In genomic region chr9:114634387-114634786, GRCh38 we compare ENCODE assay signal across 37 cellular contexts. TPM values are rescaled to one million over a fixed set of nuclear protein-coding genes. Genes with fewer than 3 reads are reported as not detected.
"Had no signal": no experiment of that assay in that cellular context is flagged by ENCODE, and none has a peak within 500 bp of the region (broad histone marks: within the 10 kb centered on the region; RNA-seq: fewer than 3 reads in every experiment).

No MANE protein-coding gene starts in this region.

- H3K9me3 ChIP-seq: heart right ventricle, left ventricle myocardium inferior, pancreas, right atrium auricular region, right lobe of liver, suprapubic skin, thoracic aorta, tibial artery, uterus had no signal

- H3K4me1 ChIP-seq: heart right ventricle, left ventricle myocardium inferior, pancreas, right atrium auricular region, right lobe of liver, suprapubic skin, tibial artery, uterus had no signal

- H3K4me1 Mint-ChIP-seq: mesothelial cell of epicardium had no signal

- H3K9me3 Mint-ChIP-seq: mesothelial cell of epicardium; naive B cell; natural killer cell treated with Interleukin-12 subunit alpha and Interleukin-12 subunit beta and Interleukin-15 and Interleukin-18, amount 100 ng/mL, for 72 hours; stimulated activated naive B cell treated with anti-CD40 and anti-IgM and Interleukin-4, amounts not matched to agents 10 μg/mL and 1 μg/mL and 100 μg/mL, for 72 hours; stimulated activated naive CD8-positive, alpha-beta T cell treated with anti-CD3 and anti-CD28 coated beads, Interleukin-15, Interleukin-2, amounts not matched to agents 100 ng/mL and 50 ng/mL, for 24 hours had no signal

- H3K27me3 Mint-ChIP-seq: naive B cell; natural killer cell treated with Interleukin-12 subunit alpha and Interleukin-12 subunit beta and Interleukin-15 and Interleukin-18, amount 100 ng/mL, for 72 hours; progenitor cell of endocrine pancreas; stimulated activated naive B cell treated with anti-CD40 and anti-IgM and Interleukin-4, amounts not matched to agents 10 μg/mL and 1 μg/mL and 100 μg/mL, for 72 hours; stimulated activated naive CD8-positive, alpha-beta T cell treated with anti-CD3 and anti-CD28 coated beads, Interleukin-15, Interleukin-2, amounts not matched to agents 100 ng/mL and 50 ng/mL, for 24 hours had no signal

- H3K36me3 ChIP-seq: pancreas, uterus had no signal

- H3K27ac Mint-ChIP-seq: mesothelial cell of epicardium; natural killer cell treated with Interleukin-12 subunit alpha and Interleukin-12 subunit beta and Interleukin-15 and Interleukin-18, amount 100 ng/mL, for 72 hours; progenitor cell of endocrine pancreas; stimulated activated naive CD8-positive, alpha-beta T cell treated with anti-CD3 and anti-CD28 coated beads, Interleukin-15, Interleukin-2, amounts not matched to agents 100 ng/mL and 50 ng/mL, for 24 hours had no signal

- ATAC-seq: heart right ventricle; left colon; natural killer cell treated with Interleukin-12 subunit alpha and Interleukin-12 subunit beta and Interleukin-15 and Interleukin-18, amount 100 ng/mL, for 72 hours; stimulated activated naive B cell treated with anti-CD40 and anti-IgM and Interleukin-4, amounts not matched to agents 10 μg/mL and 1 μg/mL and 100 μg/mL, for 72 hours had no signal

- DNase-seq: heart right ventricle; islet precursor cell; kidney glomerular epithelial cell; left colon; left ventricle myocardium inferior; mesendoderm; naive B cell; nucleus accumbens; pancreas; right lobe of liver; stimulated activated CD4-positive, alpha-beta T cell treated with anti-CD3 and anti-CD28 coated beads, Interleukin-1b, Interleukin-23, amount 100 ng/mL, for 48 hours; stimulated activated CD4-positive, alpha-beta T cell treated with anti-CD3 and anti-CD28 coated beads, Interleukin-2, amount 100 ng/mL, for 48 hours; stimulated activated CD4-positive, alpha-beta T cell treated with anti-CD3 and anti-CD28 coated beads, Interleukin-4, amount 100 ng/mL, for 4 hours; stimulated activated CD8-positive, alpha-beta memory T cell treated with anti-CD3 and anti-CD28 coated beads, Interleukin-4, amount 100 ng/mL, for 48 hours; stimulated activated naive B cell treated with anti-CD40 and anti-IgM and Interleukin-4, amounts not matched to agents 10 μg/mL and 1 μg/mL and 100 μg/mL, for 72 hours; tibial artery; trophoblast cell; uterus had no signal

- H3K27me3 ChIP-seq: heart right ventricle, hepatocyte, pancreas, right atrium auricular region, right lobe of liver, suprapubic skin, tibial artery, uterus had no signal

- H3K4me3 ChIP-seq: heart right ventricle, hepatocyte, left ventricle myocardium inferior, lung, pancreas, right atrium auricular region, right lobe of liver, smooth muscle cell, suprapubic skin, thoracic aorta, tibial artery, uterus had no signal

- H3K4me3 Mint-ChIP-seq: mesothelial cell of epicardium; naive B cell; natural killer cell treated with Interleukin-12 subunit alpha and Interleukin-12 subunit beta and Interleukin-15 and Interleukin-18, amount 100 ng/mL, for 72 hours; stimulated activated naive B cell treated with anti-CD40 and anti-IgM and Interleukin-4, amounts not matched to agents 10 μg/mL and 1 μg/mL and 100 μg/mL, for 72 hours; stimulated activated naive CD8-positive, alpha-beta T cell treated with anti-CD3 and anti-CD28 coated beads, Interleukin-15, Interleukin-2, amounts not matched to agents 100 ng/mL and 50 ng/mL, for 24 hours had no signal

- FAIRE-seq: pancreas had no signal

- H3K27ac ChIP-seq: heart right ventricle, hepatocyte, left ventricle myocardium inferior, pancreas, right atrium auricular region, right lobe of liver, suprapubic skin, thoracic aorta, tibial artery, uterus had no signal

RNA-seq across cellular contexts. Expression of gene TEX53, which starts 23.2 kb away (rescaled TPM):
- total RNA-seq: heart right ventricle; hepatocyte; left colon; left ventricle myocardium inferior; lower leg skin; lung; mesothelial cell of epicardium; mononuclear cell; natural killer cell treated with Interleukin-12 subunit alpha and Interleukin-12 subunit beta and Interleukin-15 and Interleukin-18, amount 100 ng/mL, for 72 hours; osteoblast; pancreas; progenitor cell of endocrine pancreas; pulmonary artery endothelial cell; renal cortical epithelial cell; right atrium auricular region; right lobe of liver; skeletal muscle tissue; smooth muscle cell; subcutaneous adipose tissue; suprapubic skin; thoracic aorta; ureter; uterus had no signal
- polyA plus RNA-seq: heart right ventricle, lung, neural cell, pancreas, smooth muscle cell had no signal

RNA-seq across cellular contexts. Expression of gene TEX48, which starts 47.6 kb away (rescaled TPM):
- total RNA-seq: heart right ventricle; hepatocyte; left colon; left ventricle myocardium inferior; lower leg skin; lung; mesothelial cell of epicardium; mononuclear cell; natural killer cell treated with Interleukin-12 subunit alpha and Interleukin-12 subunit beta and Interleukin-15 and Interleukin-18, amount 100 ng/mL, for 72 hours; osteoblast; pancreas; progenitor cell of endocrine pancreas; pulmonary artery endothelial cell; renal cortical epithelial cell; right atrium auricular region; right lobe of liver; skeletal muscle tissue; smooth muscle cell; subcutaneous adipose tissue; suprapubic skin; thoracic aorta; ureter; uterus had no signal
- polyA plus RNA-seq: heart right ventricle, hepatocyte, lung, neural cell, pancreas, smooth muscle cell had no signal
